Comparison of ENCODE assay signal across 11 cellular contexts in the genomic region with DNA sequence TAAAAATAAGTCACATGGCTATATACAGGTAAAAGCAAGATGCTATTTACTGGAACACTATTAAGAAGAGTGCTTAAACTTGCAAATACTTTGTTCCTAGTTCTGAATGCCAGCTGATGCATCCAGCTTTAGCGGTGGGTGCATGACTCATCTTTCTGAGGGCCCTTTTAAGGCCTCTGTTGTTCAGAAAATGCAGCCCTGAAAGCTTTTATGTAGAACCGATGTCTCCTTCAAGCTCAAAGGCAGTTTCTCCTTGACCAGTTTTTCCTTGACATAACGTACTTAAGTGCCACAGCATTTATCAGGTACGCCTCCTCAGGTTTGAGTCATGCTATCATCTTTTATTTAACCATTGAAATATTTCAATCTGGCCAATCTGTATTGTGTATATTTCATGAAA.
A peak's percentile ranks its signal among the peaks of the same experiment; 100 is the strongest.
DNase-seq lines count a peak whose midpoint lies in the region; ATAC-seq and TF ChIP-seq lines count a peak whose summit lies in the region.
"Had no signal": no experiment of that assay in that cellular context is flagged by ENCODE, and none has a peak within 500 bp of the region (broad histone marks: within the 10 kb centered on the region; RNA-seq: fewer than 3 reads in every experiment).

No MANE protein-coding gene starts in this region.

- H3K36me3 Mint-ChIP-seq in activated naive CD4-positive, alpha-beta T cell treated with anti-CD3 and anti-CD28 coated beads, Interleukin-2, amount 10 ng/mL, durations not matched to agents 7 days and 5 days = no peaks in the 10 kb centered on the region

- peaks cover 17% of the 10 kb centered on the region; the same call in 1 of the 2 replicates for H3K4me1 ChIP-seq in HUES6 (ENCODE audit: control insufficient read depth, insufficient read depth, low read length)
- H3K4me1 ChIP-seq in lower lobe of right lung = no peaks in the 10 kb centered on the region

- H3K36me3 ChIP-seq in HUES6 (ENCODE audit: control insufficient read depth, insufficient read depth, low read length) = no peaks in the 10 kb centered on the region
- H3K36me3 ChIP-seq in lower lobe of right lung = no peaks in the 10 kb centered on the region
- H3K36me3 ChIP-seq: thyroid gland had no signal

- in situ Hi-C loops in astrocyte of the cerebellum (cut with HindIII; ENCODE audit: low sequenced_read_pairs) = loop anchor here (5.0 kb wide), 1 partner anchor 92 kb away; no protein-coding TSS in a partner anchor

- H3K4me3 ChIP-seq in AG09309 (ENCODE audit: control insufficient read depth, low read depth, low read length) = no peak overlapping the region
- H3K4me3 ChIP-seq in HUES6 (ENCODE audit: low read depth, low read length) = no peak overlapping the region
- no peak overlapping the region for H3K4me3 ChIP-seq in astrocyte of the cerebellum (ENCODE audit: low read depth, low read length)
- H3K4me3 ChIP-seq in lower lobe of right lung = no peak overlapping the region
- H3K4me3 ChIP-seq: thyroid gland had no signal

- H3K27ac ChIP-seq in HUES6 (ENCODE audit: low read depth, low read length) (peak overlapping the region; percentile 15; the same call in 1 of the 2 replicates), lower lobe of right lung (no peak overlapping the region)
- H3K27ac ChIP-seq: HL-60, thyroid gland had no signal

- ATAC-seq in lower lobe of right lung (peak; percentile 49 to 51), HG03469 (IDR thresholded peaks at IDR 0.05; ENCODE audit: unreplicated experiment) (no peak)

- no peak overlapping the region for H3K9ac ChIP-seq in HUES6 (ENCODE audit: low read length)

- intact Hi-C loops in lower lobe of right lung (cut with DNase I) = no loop called here

- H3K4me3 Mint-ChIP-seq in activated naive CD4-positive, alpha-beta T cell treated with anti-CD3 and anti-CD28 coated beads, Interleukin-2, amount 10 ng/mL, durations not matched to agents 7 days and 5 days = no peak overlapping the region

- H3K27me3 ChIP-seq in HUES6 (ENCODE audit: control insufficient read depth, insufficient read depth, low read length) = no peaks in the 10 kb centered on the region
- no peaks in the 10 kb centered on the region for H3K27me3 ChIP-seq in lower lobe of right lung (ENCODE audit: low read depth)
- H3K27me3 ChIP-seq: thyroid gland had no signal

- H3K9me3 ChIP-seq in HUES6 (ENCODE audit: control insufficient read depth, insufficient read depth, low read depth, low read length) (no peaks in the 10 kb centered on the region), lower lobe of right lung (no peaks in the 10 kb centered on the region)
- H3K9me3 ChIP-seq: thyroid gland had no signal

- no peak for TF ChIP-seq CTCF in AG09309 (IDR thresholded peaks at IDR 0.05; ENCODE audit: control insufficient read depth, insufficient read depth, low read depth, low read length, missing control alignments)
- TF ChIP-seq CTCF in astrocyte of the cerebellum (IDR thresholded peaks at IDR 0.05; ENCODE audit: low read depth, low read length, missing control alignments) = no peak
- no peak for TF ChIP-seq CTCF in lower lobe of right lung (IDR thresholded peaks at IDR 0.05)

- H3K27me3 Mint-ChIP-seq in activated naive CD4-positive, alpha-beta T cell treated with anti-CD3 and anti-CD28 coated beads, Interleukin-2, amount 10 ng/mL, durations not matched to agents 7 days and 5 days = no peaks in the 10 kb centered on the region

- H3K9me3 Mint-ChIP-seq in activated naive CD4-positive, alpha-beta T cell treated with anti-CD3 and anti-CD28 coated beads, Interleukin-2, amount 10 ng/mL, durations not matched to agents 7 days and 5 days = no peaks in the 10 kb centered on the region

- DNase-seq in AG09309 (ENCODE audit: low read depth) (peak; percentile 18), astrocyte of the cerebellum (ENCODE audit: low read depth) (peak; percentile 32), lower lobe of right lung (no peak), pons (ENCODE audit: low spot score) (no peak)
- DNase-seq in activated naive CD4-positive, alpha-beta T cell treated with anti-CD3 and anti-CD28 coated beads, Interleukin-2, amount 10 ng/mL, durations not matched to agents 7 days and 5 days = no peak
- no peak for DNase-seq in activated CD8-positive, alpha-beta memory T cell treated with anti-CD3 and anti-CD28 coated beads, Interleukin-2, amount 50 U/mL, for 4 hours
- DNase-seq: NCI-H345, thyroid gland had no signal

- CTCF ChIA-PET in activated naive CD4-positive, alpha-beta T cell treated with anti-CD3 and anti-CD28 coated beads, Interleukin-2, amount 10 ng/mL, durations not matched to agents 7 days and 5 days (lab: Charles Lee) = interaction anchor here (0.6 kb wide), 1 partner anchor 625 kb away, joined by 3 read pairs; no protein-coding TSS in a partner anchor

- no peaks in the 10 kb centered on the region for H3K4me1 Mint-ChIP-seq in activated naive CD4-positive, alpha-beta T cell treated with anti-CD3 and anti-CD28 coated beads, Interleukin-2, amount 10 ng/mL, durations not matched to agents 7 days and 5 days

- H3K27ac Mint-ChIP-seq in activated naive CD4-positive, alpha-beta T cell treated with anti-CD3 and anti-CD28 coated beads, Interleukin-2, amount 10 ng/mL, durations not matched to agents 7 days and 5 days = no peak overlapping the region

Comparison
In these comparisons a context has a peak if more than half of its experiments do, and no peak if none do; other contexts are left out.
1. DNase-seq: peak in AG09309 (single experiment) and astrocyte of the cerebellum (single experiment); none in lower lobe of right lung (single experiment), activated naive CD4-positive, alpha-beta T cell treated with anti-CD3 and anti-CD28 coated beads, Interleukin-2, amount 10 ng/mL, durations not matched to agents 7 days and 5 days (single experiment), activated CD8-positive, alpha-beta memory T cell treated with anti-CD3 and anti-CD28 coated beads, Interleukin-2, amount 50 U/mL, for 4 hours (single experiment) and pons (single experiment).